ENCODE assay signal across 6 cellular contexts in genomic region chr14:34482463-34482862, GRCh38.
"Had no signal": no experiment of that assay in that cellular context is flagged by ENCODE, and none has a peak within 500 bp of the region (broad histone marks: within the 10 kb centered on the region; RNA-seq: fewer than 3 reads in every experiment).

No MANE protein-coding gene starts in this region.

- H3K9ac ChIP-seq: GM23248 had no signal

- H3K27me3 Mint-ChIP-seq: IgD-negative memory B cell had no signal

- H3K27ac Mint-ChIP-seq: IgD-negative memory B cell had no signal

- H2AFZ ChIP-seq: GM23248 had no signal

- H3K4me3 ChIP-seq: GM23248 had no signal

- H3K4me3 Mint-ChIP-seq: IgD-negative memory B cell had no signal

- DNase-seq: GM23248, GOT3, H7, HCEC 1CT, KBM-7 had no signal

- H3K27ac ChIP-seq: GM23248 had no signal
